In genomic region chr14:94376976-94377865, GRCh38 we compare ENCODE assay signal across 1 cellular context.
A peak's percentile ranks its signal among the peaks of the same experiment; 100 is the strongest.
TF ChIP-seq lines count a peak whose summit lies in the region.

No MANE protein-coding gene starts in this region.

TF ChIP-seq in liver, 16 proteins besides CTCF, POLR2A, EP300 and RAD21 (continued from another document):
- TF ChIP-seq REST (IDR thresholded peaks at IDR 0.05) = peak; percentile 23
- TF ChIP-seq FOXA1 (IDR thresholded peaks at IDR 0.05) = peak; percentile 6
TF ChIP-seq in liver: peak in this region for 12.
